Comparison of ENCODE assay signal across 15 cellular contexts in the genomic region with DNA sequence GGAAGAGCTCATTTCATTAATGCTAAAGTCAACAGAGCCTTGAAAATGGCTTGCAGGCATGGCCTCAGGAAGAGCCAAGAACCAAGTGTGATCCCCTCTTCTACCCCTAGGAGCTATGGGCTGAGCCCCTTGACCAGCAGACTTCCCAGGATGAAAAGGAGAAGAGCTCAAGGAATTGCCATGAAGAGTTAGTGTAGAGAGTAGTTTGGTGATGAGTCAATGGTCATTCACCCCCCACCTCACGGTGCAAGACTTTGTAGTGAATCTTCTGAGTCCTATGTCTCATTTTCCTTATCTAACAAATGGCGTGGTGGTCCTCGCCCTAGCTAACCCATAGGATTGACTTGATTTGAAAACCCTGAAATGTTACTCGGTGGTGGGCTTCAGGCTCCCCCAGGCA.
DNase-seq lines count a peak whose midpoint lies in the region; ATAC-seq, FAIRE-seq and TF ChIP-seq lines count a peak whose summit lies in the region.
"Had no signal": no experiment of that assay in that cellular context is flagged by ENCODE, and none has a peak within 500 bp of the region (broad histone marks: within the 10 kb centered on the region; RNA-seq: fewer than 3 reads in every experiment).

No MANE protein-coding gene starts in this region.

- H3K4me1 ChIP-seq in SJCRH30: no peaks in the 10 kb centered on the region
- peaks cover 12 to 21% (median 15%) of the 10 kb centered on the region in 4 donors for H3K4me1 ChIP-seq in esophagus muscularis mucosa

- 98% methylated on average over 4 of the region's 4 CpGs for WGBS in esophagus muscularis mucosa

- ATAC-seq in GM19463 (IDR thresholded peaks at IDR 0.05; ENCODE audit: unreplicated experiment): no peak

- peak; percentile 80 for FAIRE-seq in GM19239 (lab: Jason Lieb, UNC)
- FAIRE-seq in RCC 7860 (lab: Jason Lieb, UNC): no peak
- FAIRE-seq: A204.1, H54 had no signal

- DNase-seq in GM19239 (ENCODE audit: insufficient read length, low spot score): no peak
- DNase-seq in RCC 7860 (ENCODE audit: low spot score): peak; percentile 51
- DNase-seq in kidney glomerular epithelial cell (lab: John Stamatoyannopoulos, UW): peak; percentile 10
- DNase-seq in SJCRH30: no peak
- no peak for DNase-seq in esophagus muscularis mucosa (ENCODE audit: extremely low spot score)
- no peak for DNase-seq in NCI-H1105 treated with DMSO at 0.1 percent for 48 hours (lab: John Stamatoyannopoulos, UW)
- DNase-seq: CD4-positive, alpha-beta memory T cell; DMS79; GM23248; KG1 had no signal

- H3K9me3 ChIP-seq in SJCRH30 (replicated peaks): no peaks in the 10 kb centered on the region
- H3K9me3 ChIP-seq in esophagus muscularis mucosa: peaks cover 0 to 3% (median 0%) of the 10 kb centered on the region in 4 donors

- H3K4me3 ChIP-seq in SJCRH30: no peak overlapping the region
- H3K4me3 ChIP-seq in esophagus muscularis mucosa: no peak overlapping the region
- H3K4me3 ChIP-seq: GM23248 had no signal

- no peaks in the 10 kb centered on the region for H3K27me3 ChIP-seq in SJCRH30
- H3K27me3 ChIP-seq in esophagus muscularis mucosa: peaks cover 0 to 9% (median 0%) of the 10 kb centered on the region in 4 donors

- TF ChIP-seq POLR2A in esophagus muscularis mucosa (IDR thresholded peaks at IDR 0.05; ENCODE audit: low read depth): no peak

- peak; percentile 19; the same call in 1 of the 3 replicates for TF ChIP-seq CTCF in GM12872 (IDR thresholded peaks at IDR 0.05; ENCODE audit: insufficient read depth, low read depth, low read length)
- TF ChIP-seq CTCF in esophagus muscularis mucosa (IDR thresholded peaks at IDR 0.05): no peak

- no peaks in the 10 kb centered on the region for H3K36me3 ChIP-seq in SJCRH30
- no peaks in the 10 kb centered on the region for H3K36me3 ChIP-seq in esophagus muscularis mucosa

- intact Hi-C loops in esophagus muscularis mucosa (cut with DNase I): no loop called here

- H3K27ac ChIP-seq in SJCRH30 (no peak overlapping the region), esophagus muscularis mucosa (replicated peaks in 1 of 4) (no peak overlapping the region)
- H3K27ac ChIP-seq: C4-2B, GM23248 had no signal

- no peak for TF ChIP-seq EP300 in esophagus muscularis mucosa (IDR thresholded peaks at IDR 0.05)

Comparison
In these comparisons a context has a peak if more than half of its experiments do, and no peak if none do; other contexts are left out.
1. DNase-seq: peak in RCC 7860 (single experiment) and kidney glomerular epithelial cell (single experiment); none in GM19239 (single experiment), SJCRH30 (0 of 2), esophagus muscularis mucosa (single experiment) and NCI-H1105 treated with DMSO at 0.1 percent for 48 hours (single experiment).